In the genomic region with DNA sequence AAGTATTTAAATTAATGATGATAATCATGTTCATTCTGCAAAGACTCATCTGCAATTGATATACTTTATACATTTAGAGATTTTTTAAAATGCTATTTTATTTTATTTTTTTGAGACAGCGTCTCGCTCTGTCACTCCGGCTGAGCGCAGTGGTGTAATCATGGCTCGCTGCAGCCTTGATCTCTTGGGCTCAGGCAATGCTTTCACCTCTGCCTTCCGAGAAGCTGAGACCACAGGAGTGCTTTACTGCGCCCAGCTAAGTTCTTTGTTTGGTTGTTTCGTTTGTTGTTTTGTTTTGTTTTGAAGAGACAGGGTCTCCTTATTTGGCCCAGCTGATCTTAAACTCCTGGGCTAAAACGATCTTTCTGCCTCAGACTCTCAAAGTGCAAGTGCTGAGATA, we compare ENCODE assay signal across 32 cellular contexts.
"Had no signal": no experiment of that assay in that cellular context is flagged by ENCODE, and none has a peak within 500 bp of the region (broad histone marks: within the 10 kb centered on the region; RNA-seq: fewer than 3 reads in every experiment).

No MANE protein-coding gene starts in this region.

- H3K4me1 ChIP-seq: adrenal gland, body of pancreas, colonic mucosa, esophagus muscularis mucosa, foreskin keratinocyte, gastrocnemius medialis had no signal

- H3K36me3 Mint-ChIP-seq: activated naive CD4-positive, alpha-beta T cell treated with anti-CD3 and anti-CD28 coated beads, Interleukin-2, amount 50 U/mL, for 24 hours; activated naive CD8-positive, alpha-beta T cell treated with anti-CD3 and anti-CD28 coated beads for 36 hours had no signal

- H3K4me3 Mint-ChIP-seq: activated B cell treated with CpG ODN at 0.5 μM for 24 hours; activated CD8-positive, alpha-beta T cell treated with anti-CD3 and anti-CD28 coated beads for 36 hours; activated naive CD4-positive, alpha-beta T cell treated with anti-CD3 and anti-CD28 coated beads for 36 hours; activated naive CD4-positive, alpha-beta T cell treated with anti-CD3 and anti-CD28 coated beads, Interleukin-2, amount 50 U/mL, for 24 hours; activated naive CD8-positive, alpha-beta T cell treated with anti-CD3 and anti-CD28 coated beads for 36 hours; activated naive CD8-positive, alpha-beta T cell treated with anti-CD3 and anti-CD28 coated beads, Interleukin-2, amount 50 U/mL, for 24 hours; activated T-cell treated with anti-CD3 and anti-CD28 coated beads, Interleukin-2, amount 50 U/mL, for 4 hours; activated T-helper 17 cell treated with anti-CD3 and anti-CD28 coated beads, Interleukin-2, amount 50 U/mL, for 72 hours had no signal

- H3K27ac ChIP-seq: adrenal gland, body of pancreas, cardiac muscle cell, colonic mucosa, esophagus muscularis mucosa, foreskin keratinocyte, gastrocnemius medialis, VCaP had no signal

- H3K27me3 Mint-ChIP-seq: activated B cell treated with CpG ODN at 0.5 μM for 24 hours; activated CD8-positive, alpha-beta T cell treated with anti-CD3 and anti-CD28 coated beads for 36 hours; activated naive CD4-positive, alpha-beta T cell treated with anti-CD3 and anti-CD28 coated beads, Interleukin-2, amount 50 U/mL, for 24 hours; activated naive CD8-positive, alpha-beta T cell treated with anti-CD3 and anti-CD28 coated beads for 36 hours; activated naive CD8-positive, alpha-beta T cell treated with anti-CD3 and anti-CD28 coated beads, Interleukin-2, amount 50 U/mL, for 24 hours; activated T-helper 17 cell treated with anti-CD3 and anti-CD28 coated beads, Interleukin-2, amount 50 U/mL, for 72 hours had no signal

- ATAC-seq: activated CD4-positive, CD25-positive, alpha-beta regulatory T cell treated with anti-CD3 and anti-CD28 coated beads, Interleukin-2, amount 50 U/mL, for 24 hours; activated CD8-positive, alpha-beta T cell treated with anti-CD3 and anti-CD28 coated beads for 36 hours; activated naive CD8-positive, alpha-beta T cell treated with anti-CD3 and anti-CD28 coated beads, Interleukin-2, amount 50 U/mL, for 24 hours; activated T-cell treated with anti-CD3 and anti-CD28 coated beads, Interleukin-2, amount 50 U/mL, for 4 hours; activated T-helper 17 cell treated with anti-CD3 and anti-CD28 coated beads, Interleukin-2, amount 50 U/mL, for 72 hours; body of pancreas; foreskin keratinocyte; gastrocnemius medialis had no signal

- H3K9me3 ChIP-seq: adrenal gland, body of pancreas, colonic mucosa, esophagus muscularis mucosa, gastrocnemius medialis had no signal

- H3K27ac Mint-ChIP-seq: activated B cell treated with CpG ODN at 0.5 μM for 24 hours; activated CD8-positive, alpha-beta T cell treated with anti-CD3 and anti-CD28 coated beads for 36 hours; activated naive CD4-positive, alpha-beta T cell treated with anti-CD3 and anti-CD28 coated beads for 36 hours; activated naive CD4-positive, alpha-beta T cell treated with anti-CD3 and anti-CD28 coated beads, Interleukin-2, amount 50 U/mL, for 24 hours; activated naive CD8-positive, alpha-beta T cell treated with anti-CD3 and anti-CD28 coated beads for 36 hours; activated naive CD8-positive, alpha-beta T cell treated with anti-CD3 and anti-CD28 coated beads, Interleukin-2, amount 50 U/mL, for 24 hours; activated T-helper 17 cell treated with anti-CD3 and anti-CD28 coated beads, Interleukin-2, amount 50 U/mL, for 72 hours had no signal

- H3K9me3 Mint-ChIP-seq: activated naive CD4-positive, alpha-beta T cell treated with anti-CD3 and anti-CD28 coated beads, Interleukin-2, amount 50 U/mL, for 24 hours; activated T-helper 17 cell treated with anti-CD3 and anti-CD28 coated beads, Interleukin-2, amount 50 U/mL, for 72 hours had no signal

- H3K4me3 ChIP-seq: adrenal gland, body of pancreas, cardiac muscle cell, colonic mucosa, esophagus muscularis mucosa, gastrocnemius medialis had no signal

- H3K36me3 ChIP-seq: adrenal gland, cardiac muscle cell, colonic mucosa, esophagus muscularis mucosa, gastrocnemius medialis had no signal

- DNase-seq: activated B cell treated with CpG ODN at 0.5 μM for 24 hours; activated CD4-positive, alpha-beta T cell treated with anti-CD3 and anti-CD28 coated beads for 48 hours; activated CD4-positive, alpha-beta T cell treated with anti-CD3 and anti-CD28 coated beads, Interleukin-2, amount 50 U/mL, for 1 hour; activated CD4-positive, alpha-beta T cell treated with anti-CD3 and anti-CD28 coated beads, Interleukin-2, amount 50 U/mL, for 48 hours; activated CD8-positive, alpha-beta memory T cell treated with anti-CD3 and anti-CD28 coated beads for 24 hours; activated CD8-positive, alpha-beta T cell treated with anti-CD3 and anti-CD28 coated beads for 36 hours; activated effector memory CD4-positive, alpha-beta T cell treated with Interleukin-2 at 50 U/mL for 16 hours; activated naive CD4-positive, alpha-beta T cell treated with anti-CD3 and anti-CD28 coated beads for 36 hours; activated naive CD8-positive, alpha-beta T cell treated with anti-CD3 and anti-CD28 coated beads for 36 hours; activated naive CD8-positive, alpha-beta T cell treated with anti-CD3 and anti-CD28 coated beads, Interleukin-2, amount 50 U/mL, for 24 hours; activated T-cell treated with anti-CD3 and anti-CD28 coated beads, Interleukin-2, amount 50 U/mL, for 4 hours; adrenal gland; amygdala; aorta; body of pancreas; central memory CD4-positive, alpha-beta T cell; cerebellar nuclear complex; colonic mucosa; effector memory CD4-positive, alpha-beta T cell; erythroblast; foreskin keratinocyte; gastrocnemius medialis; glutamatergic neuron; T-helper 1 cell; T-helper 2 cell had no signal

- H3K4me1 Mint-ChIP-seq: activated B cell treated with CpG ODN at 0.5 μM for 24 hours; activated naive CD4-positive, alpha-beta T cell treated with anti-CD3 and anti-CD28 coated beads, Interleukin-2, amount 50 U/mL, for 24 hours; activated naive CD8-positive, alpha-beta T cell treated with anti-CD3 and anti-CD28 coated beads for 36 hours; activated naive CD8-positive, alpha-beta T cell treated with anti-CD3 and anti-CD28 coated beads, Interleukin-2, amount 50 U/mL, for 24 hours; activated T-helper 17 cell treated with anti-CD3 and anti-CD28 coated beads, Interleukin-2, amount 50 U/mL, for 72 hours had no signal

- FAIRE-seq: TTC549 had no signal

- H3K27me3 ChIP-seq: adrenal gland, body of pancreas, cardiac muscle cell, colonic mucosa, esophagus muscularis mucosa, foreskin keratinocyte, gastrocnemius medialis had no signal
